In the genomic region with DNA sequence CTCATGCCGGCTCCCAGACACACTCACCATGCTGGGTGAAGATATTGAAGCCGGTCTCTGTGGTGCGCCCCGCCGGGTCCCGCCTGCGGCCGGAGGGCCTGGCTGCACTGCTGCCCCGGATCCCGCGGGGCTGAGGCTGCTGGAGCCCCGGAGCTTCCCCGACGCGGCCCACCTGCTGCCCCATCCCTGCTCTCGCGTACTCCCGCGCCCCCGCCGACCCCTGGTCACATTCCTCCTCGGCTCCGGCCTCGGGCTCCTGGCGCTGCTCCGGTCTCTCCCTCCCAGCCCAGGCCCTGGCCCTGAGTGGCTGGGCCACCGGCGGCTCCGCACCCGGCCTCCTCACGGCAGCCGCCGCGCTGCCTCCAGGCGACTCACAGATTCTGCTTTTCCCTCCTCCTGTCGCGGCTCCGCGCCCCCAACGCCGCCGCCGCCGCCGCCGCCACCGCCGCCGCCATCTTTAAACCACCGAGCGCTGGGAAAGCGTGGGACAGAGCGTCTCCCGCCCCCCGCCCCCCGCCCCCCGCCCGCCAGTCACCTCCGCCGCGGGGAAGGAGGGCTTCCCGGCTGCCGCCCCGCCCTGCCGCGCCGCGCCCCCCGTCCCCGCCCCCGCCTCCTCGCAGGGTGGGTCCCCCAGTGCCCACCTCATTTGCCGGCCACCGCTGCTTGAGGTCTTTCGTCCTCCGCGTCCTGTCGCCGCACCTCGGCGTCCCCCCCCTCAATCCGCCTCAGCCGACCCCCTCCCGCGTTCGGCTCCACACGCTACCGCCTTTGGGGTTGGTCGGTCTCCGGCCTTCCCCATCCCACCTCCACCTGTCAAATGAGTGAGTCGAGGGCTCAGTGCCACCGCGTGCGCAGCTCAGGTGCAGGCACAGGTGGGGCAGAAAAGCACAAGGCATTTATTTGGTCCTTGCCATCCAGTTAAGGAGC, we compare ENCODE assay signal across 8 cellular contexts. TPM values are rescaled to one million over a fixed set of nuclear protein-coding genes. Genes with fewer than 3 reads are reported as not detected.
DNase-seq lines count a peak whose midpoint lies in the region; ATAC-seq and TF ChIP-seq lines count a peak whose summit lies in the region.

A gene (minus strand): TSS at position 464 of the 927 bp plus-strand sequence. CDS start 280 bp downstream, at position 184.

- no peaks in the 10 kb centered on the region for H3K9me3 Mint-ChIP-seq in HFFc6
- H3K9me3 Mint-ChIP-seq in central memory CD8-positive, alpha-beta T cell = no peaks in the 10 kb centered on the region

- intact Hi-C loops in left colon (cut with DNase I, micrococcal nuclease) = loop anchor here in 1 of 2 donors (10.0 kb wide), 1 partner anchor 105 kb away; no protein-coding TSS in a partner anchor

- peak within 1 kb of the TSS; percentile 94 for H3K4me3 Mint-ChIP-seq in HFFc6
- peak within 1 kb of the TSS; percentile 89 for H3K4me3 Mint-ChIP-seq in central memory CD8-positive, alpha-beta T cell

- peaks cover 4% of the 10 kb centered on the region; the same call in 1 of the 2 replicates for H3K36me3 Mint-ChIP-seq in HFFc6 (ENCODE audit: low read depth)
- peaks cover 7% of the 10 kb centered on the region for H3K36me3 Mint-ChIP-seq in central memory CD8-positive, alpha-beta T cell (ENCODE audit: insufficient read depth)

- DNase-seq in GM12865 (ENCODE audit: low read depth) = peak; percentile 48
- peak; percentile 5 for DNase-seq in HFFc6
- DNase-seq in NCI-H1694 (lab: John Stamatoyannopoulos, UW) = peak; percentile 16
- peak; percentile 10 for DNase-seq in activated CD4-positive, CD25-positive, alpha-beta regulatory T cell treated with anti-CD3 and anti-CD28 coated beads, Interleukin-2, amount 50 U/mL, for 16 hours (ENCODE audit: low read depth, low spot score)
- peak; percentile 13 to 20 for DNase-seq in central memory CD8-positive, alpha-beta T cell (ENCODE audit: low spot score in 2 of 2)
- DNase-seq in left colon = peak; percentile 33 to 62
- peak; percentile 56 for DNase-seq in stimulated activated CD4-positive, alpha-beta T cell treated with anti-CD3 and anti-CD28 coated beads, Interleukin-2, amount 100 ng/mL, for 4 hours (ENCODE audit: low read depth)
- DNase-seq in kidney glomerular epithelial cell (lab: John Stamatoyannopoulos, UW) = no peak

- peak within 1 kb of the TSS; percentile 89 for H3K27ac Mint-ChIP-seq in HFFc6
- H3K27ac Mint-ChIP-seq in central memory CD8-positive, alpha-beta T cell (ENCODE audit: low read depth) = peak within 1 kb of the TSS; percentile 86

- no peak for TF ChIP-seq CTCF in GM12865 (IDR thresholded peaks at IDR 0.05; ENCODE audit: insufficient read depth, low read depth, low read length, missing control alignments)
- TF ChIP-seq CTCF in HFFc6 (IDR thresholded peaks at IDR 0.05) = no peak

- no peaks in the 10 kb centered on the region; the same call in 1 of the 2 replicates for H3K27me3 Mint-ChIP-seq in HFFc6 (ENCODE audit: insufficient read depth)
- H3K27me3 Mint-ChIP-seq in central memory CD8-positive, alpha-beta T cell = no peaks in the 10 kb centered on the region

- H3K4me3 ChIP-seq in GM12865 (ENCODE audit: low read depth, low read length) = peak within 1 kb of the TSS; percentile 88

- peak; percentile 61 for ATAC-seq in central memory CD8-positive, alpha-beta T cell (replicated peaks; ENCODE audit: extremely low read depth, poor library complexity, severe bottlenecking)
- ATAC-seq in left colon = peak; percentile 54

- peaks cover 68% of the 10 kb centered on the region for H3K4me1 Mint-ChIP-seq in HFFc6 (ENCODE audit: low read depth)
- peaks cover 20% of the 10 kb centered on the region for H3K4me1 Mint-ChIP-seq in central memory CD8-positive, alpha-beta T cell

RNA-seq across cellular contexts. Expression of the gene that starts here (rescaled TPM):
- total RNA-seq in HFFc6 (2021; fragmentation: NEBNext Ultra II Directional; extraction: Animal tissue kit (Norgen Biotek cat#: 25700)) = 10 to 100 TPM; 54.1 to 65.9 (median 61.2) TPM
- total RNA-seq in left colon = 10 to 100 TPM in 1 of 2 donors, 1 to 10 TPM in 1; 9.6 to 11.1 TPM

Comparison
In these comparisons a context has a peak if more than half of its experiments do, and no peak if none do; other contexts are left out.
1. RNA of the gene that starts here (total RNA-seq): 54.1 to 65.9 TPM in HFFc6; 9.6 to 11.1 TPM in left colon; every median in the first group is over 4 times any median in the second.